ENCODE assay signal across 9 cellular contexts in the genomic region with DNA sequence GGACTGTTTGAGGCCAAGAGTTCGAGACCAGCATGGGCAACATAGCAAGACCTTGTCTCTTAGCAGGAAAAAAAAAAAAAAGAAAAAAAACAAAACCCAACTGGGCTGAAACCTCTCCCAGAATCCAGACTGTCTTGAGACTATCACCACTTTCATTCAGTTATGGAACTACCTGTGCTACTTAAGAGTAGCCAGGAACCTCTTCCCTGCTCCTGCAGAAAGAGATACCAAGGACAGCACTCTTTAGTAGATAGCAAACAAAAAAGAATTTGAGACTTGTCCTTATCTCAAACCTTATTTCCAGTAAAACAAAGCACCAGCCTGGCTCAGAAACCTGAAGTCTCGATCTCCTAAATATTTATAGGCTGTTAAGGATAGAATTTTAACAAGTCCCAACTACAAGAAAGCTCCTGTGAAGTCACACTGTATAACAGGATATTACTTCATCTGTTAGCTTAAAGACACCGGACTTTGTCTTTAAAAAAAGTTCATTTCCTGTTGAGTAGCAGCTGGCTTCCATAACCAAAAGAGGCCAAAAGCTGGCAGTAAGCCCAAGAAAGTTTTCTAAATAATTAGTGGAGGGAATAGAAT. TPM values are rescaled to one million over a fixed set of nuclear protein-coding genes. Genes with fewer than 3 reads are reported as not detected.
DNase-seq lines count a peak whose midpoint lies in the region; ATAC-seq and TF ChIP-seq lines count a peak whose summit lies in the region.
"Had no signal": no experiment of that assay in that cellular context is flagged by ENCODE, and none has a peak within 500 bp of the region (broad histone marks: within the 10 kb centered on the region; RNA-seq: fewer than 3 reads in every experiment).

No MANE protein-coding gene starts in this region.

- peak overlapping the region; percentile 64 for H3K4me2 ChIP-seq in BLaER1

- 0 out of 2 replicates have a peak overlapping the region, but pooled peaks have one; percentile 12 for H3K9ac ChIP-seq in BLaER1

- H3K4me3 ChIP-seq in BLaER1 (no peak overlapping the region), right lobe of liver (no peak overlapping the region)

- intact Hi-C loops in right lobe of liver (cut with DNase I): no loop called here

- TF ChIP-seq POLR2A in right lobe of liver (IDR thresholded peaks at IDR 0.05): no peak

- H3K9me3 ChIP-seq in BLaER1 (no peaks in the 10 kb centered on the region), right lobe of liver (no peaks in the 10 kb centered on the region)

- no peak for TF ChIP-seq CTCF in right lobe of liver (IDR thresholded peaks at IDR 0.05)

- peaks cover 63% of the 10 kb centered on the region for H3K36me3 Mint-ChIP-seq in activated naive CD8-positive, alpha-beta T cell treated with anti-CD3 and anti-CD28 coated beads for 36 hours

- peak; percentile 48 for DNase-seq in HT-29 (ENCODE audit: low spot score)
- DNase-seq in activated naive CD8-positive, alpha-beta T cell treated with anti-CD3 and anti-CD28 coated beads for 36 hours: no peak
- DNase-seq in right lobe of liver: no peak
- no peak for DNase-seq in GOT3 (lab: John Stamatoyannopoulos, UW)
- DNase-seq: activated B cell treated with CpG ODN at 0.5 μM for 24 hours had no signal

- no peaks in the 10 kb centered on the region for H3K27me3 ChIP-seq in BLaER1
- no peaks in the 10 kb centered on the region for H3K27me3 ChIP-seq in right lobe of liver

- no peak overlapping the region for H3K4me3 Mint-ChIP-seq in activated naive CD8-positive, alpha-beta T cell treated with anti-CD3 and anti-CD28 coated beads for 36 hours
- H3K4me3 Mint-ChIP-seq: activated B cell treated with CpG ODN at 0.5 μM for 24 hours had no signal

- H4K20me1 ChIP-seq in BLaER1: peaks cover 33% of the 10 kb centered on the region; the same call in 1 of the 2 replicates

- H3K4me1 Mint-ChIP-seq in activated naive CD8-positive, alpha-beta T cell treated with anti-CD3 and anti-CD28 coated beads for 36 hours: peaks cover 74% of the 10 kb centered on the region

- ATAC-seq in right lobe of liver: peak in 1 of 4 donors; percentile 10
- no peak for ATAC-seq in HG02885 (IDR thresholded peaks at IDR 0.05; ENCODE audit: poor library complexity, unreplicated experiment)
- no peak for ATAC-seq in GM19023 (IDR thresholded peaks at IDR 0.05; ENCODE audit: unreplicated experiment)
- ATAC-seq in HG03378 (IDR thresholded peaks at IDR 0.05; ENCODE audit: unreplicated experiment): no peak

- WGBS in right lobe of liver (ENCODE audit: insufficient coverage, low coverage, low lambda C conversion rate, missing lambda C conversion rate): 48% methylated on average over 3 of the region's 3 CpGs

- H3K27ac ChIP-seq in BLaER1 (peak overlapping the region; percentile 48; the same call in 1 of the 2 replicates), right lobe of liver (peak overlapping the region; percentile 22 to 85 (median 63))

- H3K27me3 Mint-ChIP-seq in activated naive CD8-positive, alpha-beta T cell treated with anti-CD3 and anti-CD28 coated beads for 36 hours: no peaks in the 10 kb centered on the region
- H3K27me3 Mint-ChIP-seq: activated B cell treated with CpG ODN at 0.5 μM for 24 hours had no signal

- H3K9me3 Mint-ChIP-seq in activated naive CD8-positive, alpha-beta T cell treated with anti-CD3 and anti-CD28 coated beads for 36 hours: peaks cover 1% of the 10 kb centered on the region
- H3K9me3 Mint-ChIP-seq: activated B cell treated with CpG ODN at 0.5 μM for 24 hours had no signal

- peak overlapping the region; percentile 69 for H3K27ac Mint-ChIP-seq in activated naive CD8-positive, alpha-beta T cell treated with anti-CD3 and anti-CD28 coated beads for 36 hours
- H3K27ac Mint-ChIP-seq: activated B cell treated with CpG ODN at 0.5 μM for 24 hours had no signal

- H3K36me3 ChIP-seq in BLaER1 (peaks cover 11% of the 10 kb centered on the region), right lobe of liver (peaks cover 0 to 6% (median 1%) of the 10 kb centered on the region in 4 donors)

- H3K4me1 ChIP-seq in BLaER1: peaks cover 53% of the 10 kb centered on the region
- peaks cover 0 to 37% (median 15%) of the 10 kb centered on the region in 4 donors for H3K4me1 ChIP-seq in right lobe of liver

RNA-seq across cellular contexts. Expression of gene CDR2, which starts 5.1 kb away (rescaled TPM):
- total RNA-seq in HT-29 (2014; rRNA removed; shearing (Covaris generic)): 25.8 and 31.7 TPM in 2 replicates
- total RNA-seq in activated naive CD8-positive, alpha-beta T cell treated with anti-CD3 and anti-CD28 coated beads for 36 hours: 10 to 100 TPM; 31.6 to 34.7 TPM
- 10 to 100 TPM in 5 of 6 experiments, 1 to 10 TPM in 1; 8.2 to 16.8 (median 14.2) TPM for total RNA-seq in right lobe of liver
